18 cellular contexts compared by ENCODE assay signal in genomic region chr15:101028772-101029438, GRCh38.
DNase-seq lines count a peak whose midpoint lies in the region; ATAC-seq and TF ChIP-seq lines count a peak whose summit lies in the region.
"Had no signal": no experiment of that assay in that cellular context is flagged by ENCODE, and none has a peak within 500 bp of the region (broad histone marks: within the 10 kb centered on the region; RNA-seq: fewer than 3 reads in every experiment).

No MANE protein-coding gene starts in this region.

- intact Hi-C loops in right lobe of liver (cut with DNase I), result no loop called here

- no peaks in the 10 kb centered on the region for H3K9me3 Mint-ChIP-seq in activated CD8-positive, alpha-beta memory T cell treated with anti-CD3 and anti-CD28 coated beads, Interleukin-2, amount 10 ng/mL, durations not matched to agents 7 days and 5 days (ENCODE audit: low read depth)
- H3K9me3 Mint-ChIP-seq: central memory CD8-positive, alpha-beta T cell; stimulated activated naive CD8-positive, alpha-beta T cell treated with anti-CD3 and anti-CD28 coated beads, Interleukin-15, amount 100 ng/mL, for 72 hours had no signal

- H3K36me3 Mint-ChIP-seq in activated CD8-positive, alpha-beta memory T cell treated with anti-CD3 and anti-CD28 coated beads, Interleukin-2, amount 10 ng/mL, durations not matched to agents 7 days and 5 days, result no peaks in the 10 kb centered on the region

- WGBS in right lobe of liver (ENCODE audit: insufficient coverage, low coverage, low lambda C conversion rate, missing lambda C conversion rate), result 75% methylated on average over 9 of the region's 19 CpGs
- WGBS in suprapubic skin, result 90% methylated on average over 17 of the region's 19 CpGs

- H3K27ac Mint-ChIP-seq in activated CD8-positive, alpha-beta memory T cell treated with anti-CD3 and anti-CD28 coated beads, Interleukin-2, amount 10 ng/mL, durations not matched to agents 7 days and 5 days, result no peak overlapping the region
- H3K27ac Mint-ChIP-seq: stimulated activated naive CD8-positive, alpha-beta T cell treated with anti-CD3 and anti-CD28 coated beads, Interleukin-15, amount 100 ng/mL, for 72 hours had no signal

- H3K27me3 Mint-ChIP-seq in activated CD8-positive, alpha-beta memory T cell treated with anti-CD3 and anti-CD28 coated beads, Interleukin-2, amount 10 ng/mL, durations not matched to agents 7 days and 5 days, result peaks cover 19% of the 10 kb centered on the region

- ATAC-seq in activated CD8-positive, alpha-beta memory T cell treated with anti-CD3 and anti-CD28 coated beads, Interleukin-2, amount 10 ng/mL, durations not matched to agents 7 days and 5 days, result no peak
- ATAC-seq in right lobe of liver (no peak), foreskin keratinocyte (no peak), GM19455 (IDR thresholded peaks at IDR 0.05; ENCODE audit: unreplicated experiment) (no peak)
- ATAC-seq: right cardiac atrium; stimulated activated naive CD8-positive, alpha-beta T cell treated with anti-CD3 and anti-CD28 coated beads, Interleukin-15, amount 100 ng/mL, for 72 hours had no signal

- H3K9me3 ChIP-seq in right lobe of liver (no peaks in the 10 kb centered on the region), suprapubic skin (no peaks in the 10 kb centered on the region)
- H3K9me3 ChIP-seq: adrenal gland, neutrophil had no signal

- H3K27me3 ChIP-seq in right lobe of liver (no peaks in the 10 kb centered on the region), suprapubic skin (no peaks in the 10 kb centered on the region), foreskin keratinocyte (no peaks in the 10 kb centered on the region)
- H3K27me3 ChIP-seq: adrenal gland, neutrophil had no signal

- no peak overlapping the region for H3K4me3 Mint-ChIP-seq in activated CD8-positive, alpha-beta memory T cell treated with anti-CD3 and anti-CD28 coated beads, Interleukin-2, amount 10 ng/mL, durations not matched to agents 7 days and 5 days
- H3K4me3 Mint-ChIP-seq: central memory CD8-positive, alpha-beta T cell; stimulated activated naive CD8-positive, alpha-beta T cell treated with anti-CD3 and anti-CD28 coated beads, Interleukin-15, amount 100 ng/mL, for 72 hours had no signal

- no peaks in the 10 kb centered on the region for H3K4me1 ChIP-seq in right lobe of liver
- peaks cover 10% of the 10 kb centered on the region for H3K4me1 ChIP-seq in suprapubic skin
- H3K4me1 ChIP-seq in foreskin keratinocyte, result peaks cover 7% of the 10 kb centered on the region

- H3K4me3 ChIP-seq in LNCaP clone FGC (ENCODE audit: low read depth, low read length) (no peak overlapping the region), right lobe of liver (no peak overlapping the region), suprapubic skin (no peak overlapping the region)
- H3K4me3 ChIP-seq: adrenal gland had no signal

- no peak for TF ChIP-seq POLR2A in right lobe of liver (IDR thresholded peaks at IDR 0.05)
- no peak for TF ChIP-seq POLR2A in suprapubic skin (IDR thresholded peaks at IDR 0.05)

- no peak for TF ChIP-seq EP300 in suprapubic skin (IDR thresholded peaks at IDR 0.05)

- DNase-seq in LNCaP clone FGC (ENCODE audit: low read depth) (no peak), right lobe of liver (peak in 2 of 3 donors; percentile 33 to 35), suprapubic skin (ENCODE audit: low spot score in 2 of 2) (peak; percentile 43 to 58), foreskin keratinocyte (no peak)
- peak; percentile 26 for DNase-seq in activated CD8-positive, alpha-beta memory T cell treated with anti-CD3 and anti-CD28 coated beads, Interleukin-2, amount 10 ng/mL, durations not matched to agents 7 days and 5 days
- no peak for DNase-seq in activated CD4-positive, alpha-beta T cell treated with anti-CD3 and anti-CD28 coated beads, Interleukin-2, amount 50 U/mL, for 4 hours
- DNase-seq: activated effector memory CD4-positive, alpha-beta T cell treated with anti-CD3 and anti-CD28 coated beads, Interleukin-2, amount 50 U/mL, for 16 hours; H7; NCI-H2029; right cardiac atrium; SHP77; stimulated activated naive CD8-positive, alpha-beta T cell treated with anti-CD3 and anti-CD28 coated beads, Interleukin-15, amount 100 ng/mL, for 72 hours; T-helper 1 cell had no signal

- CTCF ChIA-PET in activated CD8-positive, alpha-beta memory T cell treated with anti-CD3 and anti-CD28 coated beads, Interleukin-2, amount 10 ng/mL, durations not matched to agents 7 days and 5 days (lab: Charles Lee), result interaction anchor here (1.2 kb wide), 1 partner anchor 22 kb away, joined by 5 read pairs; no protein-coding TSS in a partner anchor

- no peaks in the 10 kb centered on the region for H3K36me3 ChIP-seq in right lobe of liver
- peaks cover 65% of the 10 kb centered on the region for H3K36me3 ChIP-seq in suprapubic skin

- 0 out of 2 replicates have a peak, but pooled peaks have one; percentile 17 for TF ChIP-seq CTCF in LNCaP clone FGC (IDR thresholded peaks at IDR 0.05; ENCODE audit: control insufficient read depth, extremely low read depth, insufficient read depth)
- no peak for TF ChIP-seq CTCF in right lobe of liver (IDR thresholded peaks at IDR 0.05)
- no peak for TF ChIP-seq CTCF in suprapubic skin (IDR thresholded peaks at IDR 0.05)
- TF ChIP-seq CTCF in foreskin keratinocyte (conservative IDR thresholded peaks at IDR 0.05), result no peak

- H3K4me1 Mint-ChIP-seq in activated CD8-positive, alpha-beta memory T cell treated with anti-CD3 and anti-CD28 coated beads, Interleukin-2, amount 10 ng/mL, durations not matched to agents 7 days and 5 days, result no peaks in the 10 kb centered on the region
- H3K4me1 Mint-ChIP-seq: central memory CD8-positive, alpha-beta T cell had no signal

- no peak overlapping the region for H3K27ac ChIP-seq in right lobe of liver
- H3K27ac ChIP-seq in suprapubic skin, result no peak overlapping the region
- no peak overlapping the region for H3K27ac ChIP-seq in foreskin keratinocyte
- H3K27ac ChIP-seq: adrenal gland, HL-60, neutrophil had no signal

Comparison
In these comparisons a context has a peak if more than half of its experiments do, and no peak if none do; other contexts are left out.
1. DNase-seq: peak in activated CD8-positive, alpha-beta memory T cell treated with anti-CD3 and anti-CD28 coated beads, Interleukin-2, amount 10 ng/mL, durations not matched to agents 7 days and 5 days (single experiment), right lobe of liver (2 of 3) and suprapubic skin (2 of 2); none in LNCaP clone FGC (single experiment), activated CD4-positive, alpha-beta T cell treated with anti-CD3 and anti-CD28 coated beads, Interleukin-2, amount 50 U/mL, for 4 hours (0 of 2) and foreskin keratinocyte (0 of 2).